In genomic region chr6:99032396-99032795, GRCh38 we compare ENCODE assay signal across 27 cellular contexts.
"Had no signal": no experiment of that assay in that cellular context is flagged by ENCODE, and none has a peak within 500 bp of the region (broad histone marks: within the 10 kb centered on the region; RNA-seq: fewer than 3 reads in every experiment).

No MANE protein-coding gene starts in this region.

- H3K4me3 ChIP-seq: ascending aorta, esophagus squamous epithelium, neural progenitor cell, thoracic aorta had no signal

- ATAC-seq: activated CD4-positive, CD25-positive, alpha-beta regulatory T cell treated with anti-CD3 and anti-CD28 coated beads, Interleukin-2, amount 50 U/mL, for 24 hours; natural killer cell; sciatic nerve; stimulated activated effector memory CD8-positive, alpha-beta T cell treated with anti-CD3 and anti-CD28 coated beads, Interleukin-12 subunit alpha, Interleukin-12 subunit beta, amount 100 ng/mL, for 72 hours had no signal

- H3K27me3 ChIP-seq: ascending aorta, esophagus squamous epithelium, neural progenitor cell had no signal

- H3K36me3 ChIP-seq: ascending aorta, esophagus squamous epithelium, neural progenitor cell, thoracic aorta, WERI-Rb-1 had no signal

- DNase-seq: activated CD4-positive, alpha-beta memory T cell treated with anti-CD3 and anti-CD28 coated beads, Interleukin-2, amount 10 ng/mL, durations not matched to agents 7 days and 5 days; activated CD4-positive, alpha-beta T cell treated with anti-CD3 and anti-CD28 coated beads, Interleukin-2, amount 10 ng/mL, durations not matched to agents 7 days and 5 days; activated CD8-positive, alpha-beta memory T cell treated with anti-CD3 and anti-CD28 coated beads, Interleukin-2, amount 50 U/mL, for 48 hours; activated gamma-delta T cell; activated naive CD4-positive, alpha-beta T cell treated with anti-CD3 and anti-CD28 coated beads, Interleukin-2, amount 10 ng/mL, durations not matched to agents 7 days and 5 days; activated naive CD8-positive, alpha-beta T cell treated with anti-CD3 and anti-CD28 coated beads, Interleukin-2, amount 10 ng/mL, durations not matched to agents 7 days and 5 days; activated T-cell treated with anti-CD3 and anti-CD28 coated beads, Interleukin-2, amount 50 U/mL, for 24 hours; central memory CD4-positive, alpha-beta T cell; effector CD4-positive, alpha-beta T cell; esophagus squamous epithelium; foreskin melanocyte; mammary epithelial cell; midbrain; natural killer cell; occipital lobe; small intestine; stimulated activated CD4-positive, alpha-beta T cell treated with anti-CD3 and anti-CD28 coated beads, Interleukin-4, amount 100 ng/mL, for 24 hours; T-helper 9 cell; trophoblast cell; WERI-Rb-1 had no signal

- H3K27ac ChIP-seq: ascending aorta, epithelial cell of prostate, esophagus squamous epithelium, neural progenitor cell, thoracic aorta, WERI-Rb-1 had no signal

- H3K4me1 ChIP-seq: ascending aorta, esophagus squamous epithelium, neural progenitor cell had no signal

- H3K9me3 ChIP-seq: ascending aorta, esophagus squamous epithelium, thoracic aorta had no signal
